23 cellular contexts compared by ENCODE assay signal in the genomic region with DNA sequence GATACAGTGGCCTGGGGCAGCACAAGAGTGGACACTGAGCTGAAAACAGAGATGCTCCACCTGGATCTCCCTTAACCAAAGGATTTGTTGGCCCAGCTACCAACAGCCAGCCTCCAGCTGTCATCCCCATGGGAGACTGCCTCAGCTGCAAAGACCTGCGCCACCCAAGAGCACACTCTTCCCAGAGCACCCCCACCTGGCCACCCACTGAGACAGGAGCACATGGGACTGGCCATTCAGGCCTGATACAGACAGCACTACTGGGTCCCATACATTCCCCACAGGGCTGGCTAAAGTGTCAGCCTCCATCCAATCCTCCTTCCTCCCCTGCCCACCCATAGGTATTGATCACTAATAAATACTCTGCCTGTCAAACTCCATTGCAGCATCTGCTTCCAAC.
"Had no signal": no experiment of that assay in that cellular context is flagged by ENCODE, and none has a peak within 500 bp of the region (broad histone marks: within the 10 kb centered on the region; RNA-seq: fewer than 3 reads in every experiment).

No MANE protein-coding gene starts in this region.

- ATAC-seq: HepG2, SK-N-SH treated with all-trans-retinoic acid at 6 μM for 48 hours had no signal

- DNase-seq: IMR-90, Karpas-422, KG1, MM.1S, MV-4-11, NCI-H1048, NCI-H1105, NCI-H1417, NCI-H1436 treated with DMSO at 0.1 percent for 48 hours, NCI-H1694 treated with DMSO at 0.1 percent for 48 hours, NCI-H1930, NCI-H2081, NCI-H2171, NCI-H226, NCI-H446, NCI-H510A, NCI-H524 treated with DMSO at 0.1 percent for 48 hours, NCI-H69, Right ventricle myocardium superior, RPMI8226, SIG-M5 had no signal
